ENCODE assay signal across 2 cellular contexts in the genomic region with DNA sequence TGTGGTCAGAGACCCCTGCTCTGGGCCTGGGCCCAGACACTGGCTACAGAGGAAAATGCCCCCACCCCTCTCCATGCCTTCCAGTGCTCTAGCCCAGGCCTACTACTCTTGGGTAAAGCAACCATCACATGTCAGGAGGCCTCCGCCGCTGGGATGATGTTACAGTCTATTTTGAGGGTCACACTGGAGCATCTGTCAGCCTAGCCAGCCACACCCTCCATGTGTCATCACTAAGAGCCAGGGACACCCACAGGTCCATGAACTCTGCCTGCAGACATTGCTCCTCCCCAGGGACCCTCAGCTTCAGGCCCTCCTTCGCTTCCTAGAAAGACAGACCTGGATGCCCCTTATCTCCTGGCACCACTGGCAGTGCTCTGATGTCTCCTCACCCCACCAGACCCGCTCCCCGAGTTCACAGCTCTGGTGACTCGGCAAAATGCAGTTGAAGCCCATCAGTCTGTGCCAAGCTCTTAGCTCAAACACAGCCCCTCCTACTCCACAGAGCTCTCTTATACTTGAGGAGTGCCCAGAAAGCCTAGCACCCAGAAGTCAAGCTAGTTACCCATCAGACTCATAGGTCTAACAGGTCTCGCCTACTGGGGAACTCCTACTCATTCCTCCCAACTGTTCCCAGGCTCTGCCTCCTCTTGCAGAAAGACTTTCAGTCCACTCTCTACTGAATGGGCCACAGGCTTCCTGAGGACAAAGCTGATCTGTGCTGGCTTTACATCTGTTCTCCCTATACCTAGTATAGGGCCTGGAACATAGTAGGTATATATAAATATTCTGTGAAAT.
TF ChIP-seq lines count a peak whose summit lies in the region.

No MANE protein-coding gene starts in this region.

TF ChIP-seq in HCT116, 20 proteins besides CTCF, POLR2A, EP300 and RAD21:
- TF ChIP-seq EZH2phosphoT487 (IDR thresholded peaks at IDR 0.05; ENCODE audit: borderline replicate concordance) = no peak
- TF ChIP-seq SRF (IDR thresholded peaks at IDR 0.05; ENCODE audit: low read depth) = no peak
- TF ChIP-seq EZH2 (IDR thresholded peaks at IDR 0.05) = no peak
- TF ChIP-seq ZNF274 (IDR thresholded peaks at IDR 0.05; ENCODE audit: low read depth, low read length) = no peak
- TF ChIP-seq, protein P1, sequence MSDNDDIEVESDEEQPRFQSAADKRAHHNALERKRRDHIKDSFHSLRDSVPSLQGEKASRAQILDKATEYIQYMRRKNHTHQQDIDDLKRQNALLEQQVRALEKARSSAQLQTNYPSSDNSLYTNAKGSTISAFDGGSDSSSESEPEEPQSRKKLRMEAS (IDR thresholded peaks at IDR 0.05) = no peak
- no peak for TF ChIP-seq SIN3A (IDR thresholded peaks at IDR 0.05; ENCODE audit: low read depth)
- no peak for TF ChIP-seq JUND (IDR thresholded peaks at IDR 0.05)
- TF ChIP-seq ZFX (IDR thresholded peaks at IDR 0.05) = no peak
- TF ChIP-seq FOSL1 (IDR thresholded peaks at IDR 0.05; ENCODE audit: low read depth) = no peak
- no peak for TF ChIP-seq POLR2AphosphoS5 (IDR thresholded peaks at IDR 0.05; ENCODE audit: low read depth, low read length)
- no peak for TF ChIP-seq ELF1 (IDR thresholded peaks at IDR 0.05; ENCODE audit: borderline replicate concordance, low read depth)
- no peak for TF ChIP-seq ZBTB33 (IDR thresholded peaks at IDR 0.05; ENCODE audit: extremely low read depth, insufficient replicate concordance, low read length)
- no peak for TF ChIP-seq YY1 (IDR thresholded peaks at IDR 0.05; ENCODE audit: extremely low read depth, insufficient replicate concordance, low read depth, low read length)
- TF ChIP-seq ATF3 (IDR thresholded peaks at IDR 0.05) = no peak
- no peak for TF ChIP-seq CBX3 (IDR thresholded peaks at IDR 0.05; ENCODE audit: low read depth)
- TF ChIP-seq REST (IDR thresholded peaks at IDR 0.05; ENCODE audit: low read depth) = no peak
- TF ChIP-seq CEBPB (IDR thresholded peaks at IDR 0.05; ENCODE audit: low read depth) = no peak
- TF ChIP-seq SP1 (IDR thresholded peaks at IDR 0.05; ENCODE audit: low read depth) = no peak
- TF ChIP-seq TCF7L2 (IDR thresholded peaks at IDR 0.05; ENCODE audit: borderline replicate concordance, extremely low read depth, insufficient read depth, insufficient read length) = no peak

TF ChIP-seq in GM12878, 131 proteins besides CTCF, POLR2A, EP300 and RAD21:
- no peak for TF ChIP-seq BMI1 (IDR thresholded peaks at IDR 0.05; ENCODE audit: borderline replicate concordance)
- no peak for TF ChIP-seq MYB (IDR thresholded peaks at IDR 0.05; ENCODE audit: borderline replicate concordance, low read depth, low read length)
- no peak for TF ChIP-seq USF1 (IDR thresholded peaks at IDR 0.05; ENCODE audit: borderline replicate concordance, extremely low read length, insufficient read depth, low read depth, low read length)
- no peak for TF ChIP-seq TAF1 (IDR thresholded peaks at IDR 0.05; ENCODE audit: borderline replicate concordance, low read depth, low read length)
- TF ChIP-seq NRF1 (conservative IDR thresholded peaks at IDR 0.05; ENCODE audit: low read depth, low read length) = no peak
- no peak for TF ChIP-seq SMARCA5 (IDR thresholded peaks at IDR 0.05)
- no peak for TF ChIP-seq NFXL1 (IDR thresholded peaks at IDR 0.05; ENCODE audit: borderline replicate concordance)
- TF ChIP-seq REST (IDR thresholded peaks at IDR 0.05; ENCODE audit: low read depth, low read length) = no peak
- no peak for TF ChIP-seq KAT2A (conservative IDR thresholded peaks at IDR 0.05; ENCODE audit: control insufficient read depth, low read depth, low read length)
- no peak for TF ChIP-seq ZNF207 (IDR thresholded peaks at IDR 0.05; ENCODE audit: borderline replicate concordance)
- no peak for TF ChIP-seq ZNF687 (IDR thresholded peaks at IDR 0.05)
- TF ChIP-seq RELA (IDR thresholded peaks at IDR 0.05; ENCODE audit: borderline replicate concordance, partially characterized antibody) = no peak
- no peak for TF ChIP-seq HCFC1 (IDR thresholded peaks at IDR 0.05; ENCODE audit: low read length)
- no peak for TF ChIP-seq ZNF217 (IDR thresholded peaks at IDR 0.05)
- TF ChIP-seq JUNB (IDR thresholded peaks at IDR 0.05) = no peak
- TF ChIP-seq ZBTB33 (IDR thresholded peaks at IDR 0.05) = no peak
- TF ChIP-seq ETV6 (conservative IDR thresholded peaks at IDR 0.05 in 1 of 2, IDR thresholded peaks at IDR 0.05 in 1 of 2; ENCODE audit: borderline replicate concordance in 1 of 2, low read depth in 1 of 2) = no peak
